ENCODE assay signal across 1 cellular context in the genomic region with DNA sequence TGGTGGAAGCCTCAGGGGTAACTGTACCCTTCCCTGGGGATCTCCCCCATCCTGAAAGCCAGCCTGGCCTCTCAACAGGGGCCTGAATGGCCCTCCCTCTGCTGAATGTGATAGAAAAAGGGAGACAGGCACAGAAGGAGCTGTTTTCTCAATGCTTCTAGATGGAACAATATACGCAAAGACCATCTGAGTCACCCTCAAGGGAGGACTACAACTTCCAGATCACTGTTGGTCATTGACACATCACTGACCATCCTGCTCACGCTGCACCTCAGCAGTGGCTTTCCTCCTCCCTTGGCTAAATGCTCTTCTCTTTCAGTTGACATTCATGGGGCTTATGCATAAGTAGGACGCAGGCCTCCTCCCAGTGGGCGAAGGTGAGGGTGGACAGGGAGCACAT.
TF ChIP-seq lines count a peak whose summit lies in the region.

No MANE protein-coding gene starts in this region.

TF ChIP-seq in H1, 55 proteins besides CTCF, POLR2A, EP300 and RAD21 (continued from another document):
- TF ChIP-seq EZH2 (IDR thresholded peaks at IDR 0.05; ENCODE audit: low read depth, low read length, severe bottlenecking) (no peak), TAF7 (optimal IDR thresholded peaks at IDR 0.05; ENCODE audit: borderline replicate concordance, low read depth, low read length) (no peak), ATF2 (IDR thresholded peaks at IDR 0.05; ENCODE audit: low read length) (no peak)
TF ChIP-seq in H1: peak in this region for 0.
